ENCODE assay signal across 17 cellular contexts in the genomic region with DNA sequence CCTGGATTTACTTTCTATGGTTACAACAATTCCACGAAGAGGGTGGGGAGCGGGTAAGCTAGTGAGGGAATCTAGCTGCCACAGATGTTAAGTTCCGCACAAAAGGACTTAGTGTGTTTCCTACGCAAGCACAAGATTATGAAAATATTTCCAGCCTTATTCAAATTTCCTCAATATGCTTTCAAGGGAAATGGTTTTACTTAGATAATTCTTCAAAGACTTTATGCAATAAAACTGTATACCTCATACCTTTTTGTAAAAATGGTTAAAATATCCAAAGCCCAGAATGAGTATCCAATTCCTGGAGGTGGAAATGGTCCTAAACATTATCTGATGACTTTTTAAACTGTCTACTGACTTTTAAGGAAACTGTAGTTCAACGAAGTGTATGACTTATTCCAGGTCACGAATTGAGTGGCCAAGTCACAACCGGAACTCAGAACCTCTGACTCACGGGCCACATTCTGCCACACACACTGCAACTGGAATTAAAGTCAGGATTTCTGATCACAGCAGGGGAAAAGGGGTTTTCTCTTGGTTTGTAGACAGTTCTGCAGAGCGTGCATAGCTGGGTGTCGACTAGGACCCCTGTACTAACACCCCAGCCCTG. TPM values are rescaled to one million over a fixed set of nuclear protein-coding genes. Genes with fewer than 3 reads are reported as not detected.
DNase-seq lines count a peak whose midpoint lies in the region; ATAC-seq and TF ChIP-seq lines count a peak whose summit lies in the region.
"Had no signal": no experiment of that assay in that cellular context is flagged by ENCODE, and none has a peak within 500 bp of the region (broad histone marks: within the 10 kb centered on the region; RNA-seq: fewer than 3 reads in every experiment).

No MANE protein-coding gene starts in this region.

- peaks cover 26% of the 10 kb centered on the region for H3K4me1 Mint-ChIP-seq in activated naive CD8-positive, alpha-beta T cell treated with anti-CD3 and anti-CD28 coated beads, Interleukin-2, amount 50 U/mL, for 24 hours
- H3K4me1 Mint-ChIP-seq in activated naive CD8-positive, alpha-beta T cell treated with anti-CD3 and anti-CD28 coated beads for 36 hours = peaks cover under 1% of the 10 kb centered on the region
- H3K4me1 Mint-ChIP-seq: immature natural killer cell had no signal

- no peak overlapping the region for H3K4me3 ChIP-seq in fibroblast of mammary gland (ENCODE audit: control insufficient read depth, low read depth, low read length)
- H3K4me3 ChIP-seq: cardiac muscle cell, esophagus squamous epithelium, lower lobe of right lung, ovary had no signal

- no peaks in the 10 kb centered on the region for H3K36me3 Mint-ChIP-seq in activated naive CD8-positive, alpha-beta T cell treated with anti-CD3 and anti-CD28 coated beads, Interleukin-2, amount 50 U/mL, for 24 hours (ENCODE audit: low read depth)
- H3K36me3 Mint-ChIP-seq in activated naive CD8-positive, alpha-beta T cell treated with anti-CD3 and anti-CD28 coated beads for 36 hours = no peaks in the 10 kb centered on the region
- H3K36me3 Mint-ChIP-seq: immature natural killer cell had no signal

- ATAC-seq in activated naive CD8-positive, alpha-beta T cell treated with anti-CD3 and anti-CD28 coated beads, Interleukin-2, amount 50 U/mL, for 24 hours = peak; percentile 37
- ATAC-seq in GM19351 (IDR thresholded peaks at IDR 0.05; ENCODE audit: unreplicated experiment) = no peak
- ATAC-seq in HG02759 (IDR thresholded peaks at IDR 0.05; ENCODE audit: unreplicated experiment) = no peak
- ATAC-seq: lower lobe of right lung had no signal

- H3K4me3 Mint-ChIP-seq in activated naive CD8-positive, alpha-beta T cell treated with anti-CD3 and anti-CD28 coated beads, Interleukin-2, amount 50 U/mL, for 24 hours = no peak overlapping the region
- no peak overlapping the region for H3K4me3 Mint-ChIP-seq in activated naive CD8-positive, alpha-beta T cell treated with anti-CD3 and anti-CD28 coated beads for 36 hours
- H3K4me3 Mint-ChIP-seq: immature natural killer cell had no signal

- DNase-seq in activated naive CD8-positive, alpha-beta T cell treated with anti-CD3 and anti-CD28 coated beads, Interleukin-2, amount 50 U/mL, for 24 hours = no peak
- no peak for DNase-seq in activated naive CD8-positive, alpha-beta T cell treated with anti-CD3 and anti-CD28 coated beads for 36 hours
- DNase-seq in HCEC 1CT (peak; percentile 50), RKO (ENCODE audit: low spot score) (peak; percentile 74), fibroblast of mammary gland (ENCODE audit: low read depth) (peak; percentile 25), RPMI8226 (no peak)
- DNase-seq: esophagus squamous epithelium; head of caudate nucleus; immature natural killer cell; KBM-7; lower lobe of right lung; NCI-H774; ovary; stimulated activated CD4-positive, alpha-beta T cell treated with anti-CD3 and anti-CD28 coated beads, Interleukin-2, amount 100 ng/mL, for 48 hours had no signal

- no peak overlapping the region for H3K27ac Mint-ChIP-seq in activated naive CD8-positive, alpha-beta T cell treated with anti-CD3 and anti-CD28 coated beads, Interleukin-2, amount 50 U/mL, for 24 hours
- no peak overlapping the region for H3K27ac Mint-ChIP-seq in activated naive CD8-positive, alpha-beta T cell treated with anti-CD3 and anti-CD28 coated beads for 36 hours

- no peak for TF ChIP-seq CTCF in fibroblast of mammary gland (conservative IDR thresholded peaks at IDR 0.05; ENCODE audit: control insufficient read depth, insufficient read depth, low read depth, low read length)

- H3K9me3 Mint-ChIP-seq in activated naive CD8-positive, alpha-beta T cell treated with anti-CD3 and anti-CD28 coated beads, Interleukin-2, amount 50 U/mL, for 24 hours = no peaks in the 10 kb centered on the region
- no peaks in the 10 kb centered on the region for H3K9me3 Mint-ChIP-seq in activated naive CD8-positive, alpha-beta T cell treated with anti-CD3 and anti-CD28 coated beads for 36 hours
- H3K9me3 Mint-ChIP-seq: immature natural killer cell had no signal

- peaks cover 14% of the 10 kb centered on the region for H3K27me3 Mint-ChIP-seq in activated naive CD8-positive, alpha-beta T cell treated with anti-CD3 and anti-CD28 coated beads, Interleukin-2, amount 50 U/mL, for 24 hours
- H3K27me3 Mint-ChIP-seq in activated naive CD8-positive, alpha-beta T cell treated with anti-CD3 and anti-CD28 coated beads for 36 hours = peaks cover 14% of the 10 kb centered on the region

RNA-seq across cellular contexts. Expression of a gene that starts 20.2 kb away (rescaled TPM):
- total RNA-seq in activated naive CD8-positive, alpha-beta T cell treated with anti-CD3 and anti-CD28 coated beads for 36 hours = 10 to 100 TPM; 52.5 to 53.4 TPM

Comparison
In these comparisons a context has a peak if more than half of its experiments do, and no peak if none do; other contexts are left out.
1. DNase-seq: peak in HCEC 1CT (single experiment), RKO (single experiment) and fibroblast of mammary gland (single experiment); none in activated naive CD8-positive, alpha-beta T cell treated with anti-CD3 and anti-CD28 coated beads, Interleukin-2, amount 50 U/mL, for 24 hours (single experiment), activated naive CD8-positive, alpha-beta T cell treated with anti-CD3 and anti-CD28 coated beads for 36 hours (single experiment) and RPMI8226 (single experiment).